Comparison of ENCODE assay signal across 28 cellular contexts in the genomic region with DNA sequence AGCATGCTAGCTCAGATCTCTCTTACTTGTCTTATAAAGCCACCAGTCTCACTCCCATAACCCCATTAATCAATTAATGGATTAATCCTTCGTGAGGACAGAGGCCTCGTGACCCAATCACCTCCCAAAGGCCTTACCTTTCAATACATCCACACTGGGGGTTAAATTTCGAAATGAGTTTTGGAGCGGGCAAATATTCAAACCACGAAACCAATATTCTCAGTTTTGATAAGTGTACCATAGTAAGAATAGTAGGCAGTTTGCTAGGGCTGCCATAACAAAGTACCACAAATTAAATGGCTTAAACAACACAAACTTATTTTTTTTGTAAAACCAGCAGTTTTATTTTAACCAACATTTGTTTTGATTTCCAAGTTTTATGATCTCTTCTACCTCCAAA.
"Had no signal": no experiment of that assay in that cellular context is flagged by ENCODE, and none has a peak within 500 bp of the region (broad histone marks: within the 10 kb centered on the region; RNA-seq: fewer than 3 reads in every experiment).

No MANE protein-coding gene starts in this region.

- H3K36me3 ChIP-seq: breast epithelium, colonic mucosa had no signal

- H3K9ac ChIP-seq: parathyroid adenoma had no signal

- H3K27me3 ChIP-seq: breast epithelium, colonic mucosa, dorsolateral prefrontal cortex, esophagus muscularis mucosa, hepatocyte, stomach, suprapubic skin, tibial nerve had no signal

- ATAC-seq: effector memory CD8-positive, alpha-beta T cell; left lobe of liver; lower lobe of right lung; mucosa of descending colon; right cardiac atrium had no signal

- FAIRE-seq: endothelial cell of umbilical vein, frontal cortex had no signal

- DNase-seq: activated B cell treated with CpG ODN at 0.5 μM for 24 hours; activated CD4-positive, alpha-beta memory T cell treated with anti-CD3 and anti-CD28 coated beads for 36 hours; activated CD4-positive, alpha-beta T cell treated with anti-CD3 and anti-CD28 coated beads for 4 hours; activated naive CD4-positive, alpha-beta T cell treated with Interleukin-2 at 50 U/mL for 16 hours; activated naive CD8-positive, alpha-beta T cell treated with anti-CD3 and anti-CD28 coated beads for 36 hours; activated T-cell treated with anti-CD3 and anti-CD28 coated beads, Interleukin-2, amount 50 U/mL, for 24 hours; colonic mucosa; dorsolateral prefrontal cortex; effector memory CD8-positive, alpha-beta T cell; glutamatergic neuron; immature natural killer cell; lower lobe of right lung; mesendoderm; mucosa of descending colon; nucleus accumbens; right cardiac atrium; stimulated activated CD4-positive, alpha-beta T cell treated with anti-CD3 and anti-CD28 coated beads, Interleukin-12 subunit alpha, Interleukin-12 subunit beta, amount 100 ng/mL, for 4 hours; stomach; T-helper 9 cell had no signal

- H2AFZ ChIP-seq: hepatocyte, parathyroid adenoma had no signal

- H3K4me3 ChIP-seq: breast epithelium, colonic mucosa, dorsolateral prefrontal cortex, esophagus muscularis mucosa, hepatocyte, lower lobe of right lung, mucosa of descending colon, stomach, suprapubic skin, tibial nerve had no signal

- H3K4me2 ChIP-seq: hepatocyte had no signal

- H3K4me1 ChIP-seq: breast epithelium, colonic mucosa, lower lobe of right lung had no signal

- H3K27ac ChIP-seq: breast epithelium, colonic mucosa, dorsolateral prefrontal cortex, esophagus muscularis mucosa, hepatocyte, lower lobe of right lung, parathyroid adenoma, stomach, suprapubic skin, tibial nerve had no signal
